Comparison of ENCODE assay signal across 22 cellular contexts in genomic region chr1:72636636-72637035, GRCh38.
DNase-seq lines count a peak whose midpoint lies in the region; ATAC-seq and TF ChIP-seq lines count a peak whose summit lies in the region.
"Had no signal": no experiment of that assay in that cellular context is flagged by ENCODE, and none has a peak within 500 bp of the region (broad histone marks: within the 10 kb centered on the region; RNA-seq: fewer than 3 reads in every experiment).

No MANE protein-coding gene starts in this region.

- H3K27me3 Mint-ChIP-seq in nephron (ENCODE audit: low read depth) (no peaks in the 10 kb centered on the region), endodermal cell (ENCODE audit: insufficient read depth) (no peaks in the 10 kb centered on the region)
- H3K27me3 Mint-ChIP-seq: activated CD4-positive, alpha-beta T cell treated with anti-CD3 and anti-CD28 coated beads for 36 hours; activated CD8-positive, alpha-beta memory T cell treated with anti-CD3 and anti-CD28 coated beads, Interleukin-2, amount 10 ng/mL, durations not matched to agents 7 days and 5 days; dendritic cell treated with granulocyte-macrophage colony-stimulating factor and Interleukin-4, amounts not matched to agents 40 ng/mL and 50 ng/mL, for 4 days; naive B cell; progenitor cell of endocrine pancreas had no signal

- no peaks in the 10 kb centered on the region for H3K9me3 ChIP-seq in endodermal cell (ENCODE audit: control insufficient read depth, low read length)
- H3K9me3 ChIP-seq: lower lobe of right lung, thoracic aorta had no signal

- peak overlapping the region; percentile 65 to 68 (median 67) for H3K27ac Mint-ChIP-seq in nephron
- H3K27ac Mint-ChIP-seq in endodermal cell: no peak overlapping the region
- H3K27ac Mint-ChIP-seq: activated CD4-positive, alpha-beta T cell treated with anti-CD3 and anti-CD28 coated beads for 36 hours; activated CD8-positive, alpha-beta memory T cell treated with anti-CD3 and anti-CD28 coated beads, Interleukin-2, amount 10 ng/mL, durations not matched to agents 7 days and 5 days; immature natural killer cell; naive B cell; progenitor cell of endocrine pancreas had no signal

- H3K9me3 Mint-ChIP-seq in nephron (no peaks in the 10 kb centered on the region), endodermal cell (peaks cover 5% of the 10 kb centered on the region)
- H3K9me3 Mint-ChIP-seq: dendritic cell treated with granulocyte-macrophage colony-stimulating factor and Interleukin-4, amounts not matched to agents 40 ng/mL and 50 ng/mL, for 4 days; naive B cell had no signal

- H3K9ac ChIP-seq in endodermal cell (ENCODE audit: extremely low read depth, low read length, poor library complexity, severe bottlenecking): no peak overlapping the region

- no peaks in the 10 kb centered on the region for H3K27me3 ChIP-seq in endodermal cell (ENCODE audit: control insufficient read depth, insufficient read depth, low read length, poor library complexity, severe bottlenecking)

- no peak overlapping the region for H3K27ac ChIP-seq in endodermal cell (ENCODE audit: low read depth, low read length)
- H3K27ac ChIP-seq: epithelial cell of prostate, lower lobe of right lung, thoracic aorta had no signal

- DNase-seq in G401 (ENCODE audit: low spot score): peak; percentile 94
- DNase-seq in NCI-H2196 (lab: John Stamatoyannopoulos, UW; ENCODE audit: unreplicated experiment): peak; percentile 30
- peak; percentile 16 for DNase-seq in brain pericyte (ENCODE audit: low read depth, low spot score)
- DNase-seq in activated CD4-positive, CD25-positive, alpha-beta regulatory T cell (lab: John Stamatoyannopoulos, UW): no peak
- no peak for DNase-seq in endodermal cell
- no peak for DNase-seq in activated naive CD4-positive, alpha-beta T cell treated with anti-CD3 and anti-CD28 coated beads, Interleukin-2, amount 50 U/mL, for 16 hours
- DNase-seq: activated CD4-positive, alpha-beta T cell treated with anti-CD3 and anti-CD28 coated beads for 36 hours; activated CD8-positive, alpha-beta memory T cell treated with anti-CD3 and anti-CD28 coated beads, Interleukin-2, amount 10 ng/mL, durations not matched to agents 7 days and 5 days; activated gamma-delta T cell; amniotic stem cell; head of caudate nucleus; immature natural killer cell; lower lobe of right lung; naive B cell; NCI-H510A treated with DMSO at 0.1 percent for 48 hours had no signal

- in situ Hi-C loops in G401 (cut with HindIII; ENCODE audit: low sequenced_read_pairs): no loop called here

- H3K36me3 Mint-ChIP-seq in nephron (ENCODE audit: low read depth) (no peaks in the 10 kb centered on the region), endodermal cell (ENCODE audit: low read depth) (no peaks in the 10 kb centered on the region)
- H3K36me3 Mint-ChIP-seq: activated CD8-positive, alpha-beta memory T cell treated with anti-CD3 and anti-CD28 coated beads, Interleukin-2, amount 10 ng/mL, durations not matched to agents 7 days and 5 days; naive B cell had no signal

- no peak overlapping the region for H3K4me3 ChIP-seq in endodermal cell (ENCODE audit: low read length)
- H3K4me3 ChIP-seq: GM12878, lower lobe of right lung, thoracic aorta had no signal

- H3K4me3 Mint-ChIP-seq in nephron (no peak overlapping the region), endodermal cell (no peak overlapping the region)
- H3K4me3 Mint-ChIP-seq: activated CD4-positive, alpha-beta T cell treated with anti-CD3 and anti-CD28 coated beads for 36 hours; activated CD8-positive, alpha-beta memory T cell treated with anti-CD3 and anti-CD28 coated beads, Interleukin-2, amount 10 ng/mL, durations not matched to agents 7 days and 5 days; immature natural killer cell; naive B cell had no signal

- H3K4me1 Mint-ChIP-seq in nephron (peaks cover 29% of the 10 kb centered on the region), endodermal cell (peaks cover 24% of the 10 kb centered on the region)
- H3K4me1 Mint-ChIP-seq: activated CD4-positive, alpha-beta T cell treated with anti-CD3 and anti-CD28 coated beads for 36 hours; activated CD8-positive, alpha-beta memory T cell treated with anti-CD3 and anti-CD28 coated beads, Interleukin-2, amount 10 ng/mL, durations not matched to agents 7 days and 5 days; immature natural killer cell; naive B cell had no signal

- no peak for ATAC-seq in GM21723 (IDR thresholded peaks at IDR 0.05; ENCODE audit: unreplicated experiment)
- ATAC-seq: activated CD4-positive, alpha-beta T cell treated with anti-CD3 and anti-CD28 coated beads for 36 hours; activated CD8-positive, alpha-beta memory T cell treated with anti-CD3 and anti-CD28 coated beads, Interleukin-2, amount 10 ng/mL, durations not matched to agents 7 days and 5 days; GM12878; lower lobe of right lung had no signal

- H3K36me3 ChIP-seq in endodermal cell (ENCODE audit: control insufficient read depth, insufficient read depth, low read length): no peaks in the 10 kb centered on the region
- H3K36me3 ChIP-seq: lower lobe of right lung, thoracic aorta had no signal

- H3K4me1 ChIP-seq in endodermal cell (ENCODE audit: control insufficient read depth, insufficient read depth, low read length): peaks cover 7% of the 10 kb centered on the region
- H3K4me1 ChIP-seq: lower lobe of right lung had no signal

- TF ChIP-seq CTCF in nephron (IDR thresholded peaks at IDR 0.05; ENCODE audit: unreplicated experiment in 3 of 3): no peak
- no peak for TF ChIP-seq CTCF in endodermal cell (conservative IDR thresholded peaks at IDR 0.05)

- WGBS in endodermal cell (ENCODE audit: insufficient coverage in 1 of 2, insufficient read length in 1 of 2), 2 experiments: 84 to 86% methylated on average over 2 of the region's 2 CpGs

Comparison
In these comparisons a context has a peak if more than half of its experiments do, and no peak if none do; other contexts are left out.
1. DNase-seq: peak in G401 (single experiment), NCI-H2196 (single experiment) and brain pericyte (single experiment); none in activated CD4-positive, CD25-positive, alpha-beta regulatory T cell (0 of 4), endodermal cell (single experiment) and activated naive CD4-positive, alpha-beta T cell treated with anti-CD3 and anti-CD28 coated beads, Interleukin-2, amount 50 U/mL, for 16 hours (single experiment).